Comparison of ENCODE assay signal across 1 cellular context in the genomic region with DNA sequence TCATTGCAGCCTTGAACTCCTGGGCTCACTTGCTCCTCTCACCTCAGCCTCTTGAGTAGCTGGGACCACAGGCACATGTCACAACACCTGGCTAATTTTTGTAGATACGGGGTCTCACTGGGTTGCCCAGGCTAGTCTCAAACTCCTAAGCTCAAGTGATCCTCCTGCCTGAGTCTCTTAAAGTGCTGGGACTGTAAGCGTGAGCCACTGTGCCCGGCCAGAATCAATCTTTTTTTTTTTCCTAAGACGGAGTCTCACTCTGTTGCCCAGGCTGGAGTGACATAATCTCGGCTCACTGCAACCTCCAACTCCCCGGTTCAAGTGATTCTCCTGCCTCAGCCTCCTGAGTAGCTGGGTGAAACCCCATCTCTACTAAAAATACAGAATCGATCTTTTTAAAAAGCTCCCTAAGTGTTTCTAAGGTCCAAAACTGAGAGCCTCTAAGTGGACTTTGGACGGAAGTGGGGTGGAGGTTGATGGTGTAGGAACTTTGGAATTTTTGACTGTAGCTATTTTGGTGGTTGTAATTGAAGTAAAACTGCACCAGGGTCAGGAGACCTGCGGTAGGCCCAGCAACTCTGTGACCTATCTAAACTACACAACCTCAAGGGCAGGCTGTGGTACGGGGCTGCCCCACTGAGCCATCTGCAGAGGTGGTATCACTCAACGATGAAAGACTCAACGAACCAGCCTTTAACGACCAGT.
TF ChIP-seq lines count a peak whose summit lies in the region.

No MANE protein-coding gene starts in this region.

TF ChIP-seq in HepG2, 621 proteins besides CTCF, POLR2A, EP300 and RAD21 (continued from another document and continues in another):
- TF ChIP-seq, protein P1, sequence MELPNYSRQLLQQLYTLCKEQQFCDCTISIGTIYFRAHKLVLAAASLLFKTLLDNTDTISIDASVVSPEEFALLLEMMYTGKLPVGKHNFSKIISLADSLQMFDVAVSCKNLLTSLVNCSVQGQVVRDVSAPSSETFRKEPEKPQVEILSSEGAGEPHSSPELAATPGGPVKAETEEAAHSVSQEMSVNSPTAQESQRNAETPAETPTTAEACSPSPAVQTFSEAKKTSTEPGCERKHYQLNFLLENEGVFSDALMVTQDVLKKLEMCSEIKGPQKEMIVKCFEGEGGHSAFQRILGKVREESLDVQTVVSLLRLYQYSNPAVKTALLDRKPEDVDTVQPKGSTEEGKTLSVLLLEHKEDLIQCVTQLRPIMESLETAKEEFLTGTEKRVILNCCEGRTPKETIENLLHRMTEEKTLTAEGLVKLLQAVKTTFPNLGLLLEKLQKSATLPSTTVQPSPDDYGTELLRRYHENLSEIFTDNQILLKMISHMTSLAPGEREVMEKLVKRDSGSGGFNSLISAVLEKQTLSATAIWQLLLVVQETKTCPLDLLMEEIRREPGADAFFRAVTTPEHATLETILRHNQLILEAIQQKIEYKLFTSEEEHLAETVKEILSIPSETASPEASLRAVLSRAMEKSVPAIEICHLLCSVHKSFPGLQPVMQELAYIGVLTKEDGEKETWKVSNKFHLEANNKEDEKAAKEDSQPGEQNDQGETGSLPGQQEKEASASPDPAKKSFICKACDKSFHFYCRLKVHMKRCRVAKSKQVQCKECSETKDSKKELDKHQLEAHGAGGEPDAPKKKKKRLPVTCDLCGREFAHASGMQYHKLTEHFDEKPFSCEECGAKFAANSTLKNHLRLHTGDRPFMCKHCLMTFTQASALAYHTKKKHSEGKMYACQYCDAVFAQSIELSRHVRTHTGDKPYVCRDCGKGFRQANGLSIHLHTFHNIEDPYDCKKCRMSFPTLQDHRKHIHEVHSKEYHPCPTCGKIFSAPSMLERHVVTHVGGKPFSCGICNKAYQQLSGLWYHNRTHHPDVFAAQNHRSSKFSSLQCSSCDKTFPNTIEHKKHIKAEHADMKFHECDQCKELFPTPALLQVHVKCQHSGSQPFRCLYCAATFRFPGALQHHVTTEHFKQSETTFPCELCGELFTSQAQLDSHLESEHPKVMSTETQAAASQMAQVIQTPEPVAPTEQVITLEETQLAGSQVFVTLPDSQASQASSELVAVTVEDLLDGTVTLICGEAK (IDR thresholded peaks at IDR 0.05) = no peak
- TF ChIP-seq, protein P1 (CRISPR knock-in tag; IDR thresholded peaks at IDR 0.05) = no peak
- TF ChIP-seq, protein P2, sequence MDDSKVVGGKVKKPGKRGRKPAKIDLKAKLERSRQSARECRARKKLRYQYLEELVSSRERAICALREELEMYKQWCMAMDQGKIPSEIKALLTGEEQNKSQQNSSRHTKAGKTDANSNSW (CRISPR knock-in tag; IDR thresholded peaks at IDR 0.05; ENCODE audit: borderline replicate concordance) = no peak
- TF ChIP-seq, protein P3, sequence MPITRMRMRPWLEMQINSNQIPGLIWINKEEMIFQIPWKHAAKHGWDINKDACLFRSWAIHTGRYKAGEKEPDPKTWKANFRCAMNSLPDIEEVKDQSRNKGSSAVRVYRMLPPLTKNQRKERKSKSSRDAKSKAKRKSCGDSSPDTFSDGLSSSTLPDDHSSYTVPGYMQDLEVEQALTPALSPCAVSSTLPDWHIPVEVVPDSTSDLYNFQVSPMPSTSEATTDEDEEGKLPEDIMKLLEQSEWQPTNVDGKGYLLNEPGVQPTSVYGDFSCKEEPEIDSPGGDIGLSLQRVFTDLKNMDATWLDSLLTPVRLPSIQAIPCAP (CRISPR knock-in tag; IDR thresholded peaks at IDR 0.05; ENCODE audit: low read depth) = no peak
- TF ChIP-seq ZSCAN25 (CRISPR knock-in tag; IDR thresholded peaks at IDR 0.05) = no peak
- no peak for TF ChIP-seq NRL (CRISPR knock-in tag; IDR thresholded peaks at IDR 0.05; ENCODE audit: borderline replicate concordance)
- TF ChIP-seq, protein P4, sequence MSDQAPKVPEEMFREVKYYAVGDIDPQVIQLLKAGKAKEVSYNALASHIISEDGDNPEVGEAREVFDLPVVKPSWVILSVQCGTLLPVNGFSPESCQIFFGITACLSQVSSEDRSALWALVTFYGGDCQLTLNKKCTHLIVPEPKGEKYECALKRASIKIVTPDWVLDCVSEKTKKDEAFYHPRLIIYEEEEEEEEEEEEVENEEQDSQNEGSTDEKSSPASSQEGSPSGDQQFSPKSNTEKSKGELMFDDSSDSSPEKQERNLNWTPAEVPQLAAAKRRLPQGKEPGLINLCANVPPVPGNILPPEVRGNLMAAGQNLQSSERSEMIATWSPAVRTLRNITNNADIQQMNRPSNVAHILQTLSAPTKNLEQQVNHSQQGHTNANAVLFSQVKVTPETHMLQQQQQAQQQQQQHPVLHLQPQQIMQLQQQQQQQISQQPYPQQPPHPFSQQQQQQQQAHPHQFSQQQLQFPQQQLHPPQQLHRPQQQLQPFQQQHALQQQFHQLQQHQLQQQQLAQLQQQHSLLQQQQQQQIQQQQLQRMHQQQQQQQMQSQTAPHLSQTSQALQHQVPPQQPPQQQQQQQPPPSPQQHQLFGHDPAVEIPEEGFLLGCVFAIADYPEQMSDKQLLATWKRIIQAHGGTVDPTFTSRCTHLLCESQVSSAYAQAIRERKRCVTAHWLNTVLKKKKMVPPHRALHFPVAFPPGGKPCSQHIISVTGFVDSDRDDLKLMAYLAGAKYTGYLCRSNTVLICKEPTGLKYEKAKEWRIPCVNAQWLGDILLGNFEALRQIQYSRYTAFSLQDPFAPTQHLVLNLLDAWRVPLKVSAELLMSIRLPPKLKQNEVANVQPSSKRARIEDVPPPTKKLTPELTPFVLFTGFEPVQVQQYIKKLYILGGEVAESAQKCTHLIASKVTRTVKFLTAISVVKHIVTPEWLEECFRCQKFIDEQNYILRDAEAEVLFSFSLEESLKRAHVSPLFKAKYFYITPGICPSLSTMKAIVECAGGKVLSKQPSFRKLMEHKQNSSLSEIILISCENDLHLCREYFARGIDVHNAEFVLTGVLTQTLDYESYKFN (CRISPR knock-in tag; conservative IDR thresholded peaks at IDR 0.05) = no peak
- no peak for TF ChIP-seq PAX8 (CRISPR knock-in tag; IDR thresholded peaks at IDR 0.05; ENCODE audit: borderline replicate concordance)
- TF ChIP-seq, protein P5, sequence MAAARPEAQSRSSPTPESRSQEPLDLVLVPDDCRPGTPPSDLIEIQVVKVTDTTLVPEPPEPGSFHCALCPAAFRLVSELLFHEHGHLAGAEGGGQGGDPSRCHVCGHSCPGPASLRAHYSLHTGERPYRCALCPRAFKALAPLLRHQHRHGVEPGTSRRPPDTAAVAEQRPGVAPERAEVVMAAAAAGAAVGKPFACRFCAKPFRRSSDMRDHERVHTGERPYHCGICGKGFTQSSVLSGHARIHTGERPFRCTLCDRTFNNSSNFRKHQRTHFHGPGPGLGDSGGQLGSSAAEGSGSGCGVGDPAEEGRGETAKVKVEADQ (CRISPR knock-in tag; IDR thresholded peaks at IDR 0.05; ENCODE audit: borderline replicate concordance) = no peak
- TF ChIP-seq ZNF768 (CRISPR knock-in tag; IDR thresholded peaks at IDR 0.05) = no peak
- TF ChIP-seq MED8 (CRISPR knock-in tag; IDR thresholded peaks at IDR 0.05; ENCODE audit: insufficient replicate concordance) = no peak
- no peak for TF ChIP-seq POLR2AphosphoS2 (IDR thresholded peaks at IDR 0.05; ENCODE audit: low read depth, low read length)
- no peak for TF ChIP-seq TBL1XR1 (IDR thresholded peaks at IDR 0.05; ENCODE audit: borderline replicate concordance, low read length, partially characterized antibody)
- peak; percentile 19 for TF ChIP-seq RBM22 (optimal IDR thresholded peaks at IDR 0.05; ENCODE audit: low read length)
- TF ChIP-seq RAD51 (IDR thresholded peaks at IDR 0.05; ENCODE audit: borderline replicate concordance) = no peak
- TF ChIP-seq ZNF121 (CRISPR knock-in tag; IDR thresholded peaks at IDR 0.05) = peak; percentile 79
- TF ChIP-seq ZNF605 (CRISPR knock-in tag; IDR thresholded peaks at IDR 0.05) = 0 out of 2 replicates have a peak, but pooled peaks have one; percentile 18
- TF ChIP-seq, protein P6, sequence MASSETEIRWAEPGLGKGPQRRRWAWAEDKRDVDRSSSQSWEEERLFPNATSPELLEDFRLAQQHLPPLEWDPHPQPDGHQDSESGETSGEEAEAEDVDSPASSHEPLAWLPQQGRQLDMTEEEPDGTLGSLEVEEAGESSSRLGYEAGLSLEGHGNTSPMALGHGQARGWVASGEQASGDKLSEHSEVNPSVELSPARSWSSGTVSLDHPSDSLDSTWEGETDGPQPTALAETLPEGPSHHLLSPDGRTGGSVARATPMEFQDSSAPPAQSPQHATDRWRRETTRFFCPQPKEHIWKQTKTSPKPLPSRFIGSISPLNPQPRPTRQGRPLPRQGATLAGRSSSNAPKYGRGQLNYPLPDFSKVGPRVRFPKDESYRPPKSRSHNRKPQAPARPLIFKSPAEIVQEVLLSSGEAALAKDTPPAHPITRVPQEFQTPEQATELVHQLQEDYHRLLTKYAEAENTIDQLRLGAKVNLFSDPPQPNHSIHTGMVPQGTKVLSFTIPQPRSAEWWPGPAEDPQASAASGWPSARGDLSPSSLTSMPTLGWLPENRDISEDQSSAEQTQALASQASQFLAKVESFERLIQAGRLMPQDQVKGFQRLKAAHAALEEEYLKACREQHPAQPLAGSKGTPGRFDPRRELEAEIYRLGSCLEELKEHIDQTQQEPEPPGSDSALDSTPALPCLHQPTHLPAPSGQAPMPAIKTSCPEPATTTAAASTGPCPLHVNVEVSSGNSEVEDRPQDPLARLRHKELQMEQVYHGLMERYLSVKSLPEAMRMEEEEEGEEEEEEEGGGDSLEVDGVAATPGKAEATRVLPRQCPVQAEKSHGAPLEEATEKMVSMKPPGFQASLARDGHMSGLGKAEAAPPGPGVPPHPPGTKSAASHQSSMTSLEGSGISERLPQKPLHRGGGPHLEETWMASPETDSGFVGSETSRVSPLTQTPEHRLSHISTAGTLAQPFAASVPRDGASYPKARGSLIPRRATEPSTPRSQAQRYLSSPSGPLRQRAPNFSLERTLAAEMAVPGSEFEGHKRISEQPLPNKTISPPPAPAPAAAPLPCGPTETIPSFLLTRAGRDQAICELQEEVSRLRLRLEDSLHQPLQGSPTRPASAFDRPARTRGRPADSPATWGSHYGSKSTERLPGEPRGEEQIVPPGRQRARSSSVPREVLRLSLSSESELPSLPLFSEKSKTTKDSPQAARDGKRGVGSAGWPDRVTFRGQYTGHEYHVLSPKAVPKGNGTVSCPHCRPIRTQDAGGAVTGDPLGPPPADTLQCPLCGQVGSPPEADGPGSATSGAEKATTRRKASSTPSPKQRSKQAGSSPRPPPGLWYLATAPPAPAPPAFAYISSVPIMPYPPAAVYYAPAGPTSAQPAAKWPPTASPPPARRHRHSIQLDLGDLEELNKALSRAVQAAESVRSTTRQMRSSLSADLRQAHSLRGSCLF (CRISPR knock-in tag; IDR thresholded peaks at IDR 0.05; ENCODE audit: borderline replicate concordance) = no peak
- TF ChIP-seq EED (CRISPR knock-in tag; IDR thresholded peaks at IDR 0.05) = no peak
- no peak for TF ChIP-seq JDP2 (CRISPR knock-in tag; IDR thresholded peaks at IDR 0.05; ENCODE audit: borderline replicate concordance)
- no peak for TF ChIP-seq KAT8 (CRISPR knock-in tag; IDR thresholded peaks at IDR 0.05)
- TF ChIP-seq NFATC3 (CRISPR knock-in tag; IDR thresholded peaks at IDR 0.05) = no peak
- no peak for TF ChIP-seq KMT2A (CRISPR knock-in tag; IDR thresholded peaks at IDR 0.05)
- TF ChIP-seq, protein P7, sequence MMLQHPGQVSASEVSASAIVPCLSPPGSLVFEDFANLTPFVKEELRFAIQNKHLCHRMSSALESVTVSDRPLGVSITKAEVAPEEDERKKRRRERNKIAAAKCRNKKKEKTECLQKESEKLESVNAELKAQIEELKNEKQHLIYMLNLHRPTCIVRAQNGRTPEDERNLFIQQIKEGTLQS (CRISPR knock-in tag; IDR thresholded peaks at IDR 0.05) = no peak
- TF ChIP-seq, protein P8, sequence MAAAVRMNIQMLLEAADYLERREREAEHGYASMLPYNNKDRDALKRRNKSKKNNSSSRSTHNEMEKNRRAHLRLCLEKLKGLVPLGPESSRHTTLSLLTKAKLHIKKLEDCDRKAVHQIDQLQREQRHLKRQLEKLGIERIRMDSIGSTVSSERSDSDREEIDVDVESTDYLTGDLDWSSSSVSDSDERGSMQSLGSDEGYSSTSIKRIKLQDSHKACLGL (CRISPR knock-in tag; IDR thresholded peaks at IDR 0.05) = no peak
- TF ChIP-seq ZNF235 (CRISPR knock-in tag; IDR thresholded peaks at IDR 0.05; ENCODE audit: borderline replicate concordance) = no peak
- TF ChIP-seq MED13 (CRISPR knock-in tag; IDR thresholded peaks at IDR 0.05) = no peak
- TF ChIP-seq NCOR1 (IDR thresholded peaks at IDR 0.05; ENCODE audit: borderline replicate concordance, low read length) = 0 out of 2 replicates have a peak, but pooled peaks have one; percentile 27
- TF ChIP-seq ATF7-NPFF (CRISPR knock-in tag; IDR thresholded peaks at IDR 0.05; ENCODE audit: low read depth) = no peak
- peak; percentile 40; the same call in 1 of the 2 replicates for TF ChIP-seq ZNF501 (CRISPR knock-in tag; IDR thresholded peaks at IDR 0.05)
- TF ChIP-seq ZNF709 (CRISPR knock-in tag; IDR thresholded peaks at IDR 0.05) = no peak
- peak; percentile 33; the same call in 1 of the 2 replicates for TF ChIP-seq POLR2G (IDR thresholded peaks at IDR 0.05; ENCODE audit: low read depth, low read length)
- TF ChIP-seq BORCS8-MEF2B (CRISPR knock-in tag; IDR thresholded peaks at IDR 0.05) = 0 out of 2 replicates have a peak, but pooled peaks have one; percentile 8
- no peak for TF ChIP-seq PHF5A (CRISPR knock-in tag; IDR thresholded peaks at IDR 0.05; ENCODE audit: low read depth, unreplicated experiment)
- TF ChIP-seq ZNF326 (CRISPR knock-in tag; IDR thresholded peaks at IDR 0.05; ENCODE audit: borderline replicate concordance) = no peak
- TF ChIP-seq CBX5 (CRISPR knock-in tag; IDR thresholded peaks at IDR 0.05; ENCODE audit: borderline replicate concordance) = no peak
